In genomic region chr11:8810331-8811301, GRCh38 we compare ENCODE assay signal across 8 cellular contexts.
DNase-seq lines count a peak whose midpoint lies in the region; ATAC-seq and TF ChIP-seq lines count a peak whose summit lies in the region.

No MANE protein-coding gene starts in this region.

- ATAC-seq in GM21528 (IDR thresholded peaks at IDR 0.05; ENCODE audit: low FRiP score, unreplicated experiment): no peak

- no peaks in the 10 kb centered on the region for H4K20me1 ChIP-seq in PC-9 (ENCODE audit: insufficient read depth)

- BruUV-seq in PC-9 (replicated peaks; lab: Mats Ljungman, UMichigan): no TSS peak

- H3K4me2 ChIP-seq in PC-9: no peak overlapping the region

- CTCF ChIA-PET in HEK293 (lab: Yijun Ruan, JAX): interaction anchor here (0.6 to 0.8 kb wide), 4 partner anchors 9 to 106 kb away, joined by 3 to 5 read pairs (median 4); no protein-coding TSS in a partner anchor
- CTCF ChIA-PET in PC-9 (lab: Charles Lee): no interaction called here

- H3K4me3 ChIP-seq in HEK293 (ENCODE audit: low read depth, low read length): peak overlapping the region; percentile 47
- peak overlapping the region; percentile 27 to 51 (median 32) for H3K4me3 ChIP-seq in skin epidermis
- H3K4me3 ChIP-seq in PC-9: no peak overlapping the region

- no peak for TF ChIP-seq CTCF in HEK293 (tag by site-specific recombination; IDR thresholded peaks at IDR 0.05)
- TF ChIP-seq CTCF in PC-9 (conservative IDR thresholded peaks at IDR 0.05): no peak

- H3K9me3 ChIP-seq in HEK293 (ENCODE audit: control insufficient read depth, insufficient read depth, low read depth, low read length) (no peaks in the 10 kb centered on the region), PC-9 (ENCODE audit: insufficient read depth, low read depth) (no peaks in the 10 kb centered on the region)

- peaks cover 26% of the 10 kb centered on the region for H3F3A ChIP-seq in PC-9 (ENCODE audit: insufficient read depth, low read depth)

- H3K27me3 ChIP-seq in PC-9 (ENCODE audit: insufficient read depth, low read depth): no peaks in the 10 kb centered on the region

- no peaks in the 10 kb centered on the region for H3K36me3 ChIP-seq in HEK293 (ENCODE audit: control insufficient read depth in 2 of 2, insufficient read depth in 1 of 2, low read length in 2 of 2)
- H3K36me3 ChIP-seq in PC-9 (ENCODE audit: low read depth): no peaks in the 10 kb centered on the region

- H3K4me1 ChIP-seq in HEK293 (ENCODE audit: control insufficient read depth, insufficient read depth, low read length) (no peaks in the 10 kb centered on the region), PC-9 (replicated peaks; ENCODE audit: insufficient read depth) (peaks cover 38% of the 10 kb centered on the region)

- H2AFZ ChIP-seq in PC-9: no peak overlapping the region

- POLR2A ChIA-PET in HEK293 (lab: Yijun Ruan, JAX): interaction anchor here (0.5 to 2.3 kb wide), 7 partner anchors 16 to 758 kb away, joined by 3 to 16 read pairs (median 4); partner anchors contain the start of genes RPL27A and TRIM66
- POLR2A ChIA-PET in PC-9 (lab: Charles Lee; ENCODE audit: unreplicated experiment): no interaction called here

- H3K79me2 ChIP-seq in PC-9 (ENCODE audit: low read depth): no peaks in the 10 kb centered on the region

- no peak overlapping the region for H3K27ac ChIP-seq in HEK293 (ENCODE audit: extremely low read depth, low read depth, low read length)
- peak overlapping the region; percentile 35 to 93 (median 83) for H3K27ac ChIP-seq in skin epidermis
- H3K27ac ChIP-seq in PC-9: no peak overlapping the region

- peak; percentile 89 for DNase-seq in Ammon's horn (ENCODE audit: low spot score)
- DNase-seq in RPMI8226: peak; percentile 55
- DNase-seq in dermis blood vessel endothelial cell: peak; percentile 55
- DNase-seq in kidney tubule cell (ENCODE audit: low spot score): peak; percentile 84
- DNase-seq in PC-9: no peak

- intact Hi-C loops in PC-9 (cut with micrococcal nuclease; ENCODE audit: unreplicated experiment): no loop called here

- H3K9me2 ChIP-seq in PC-9 (ENCODE audit: insufficient read depth): no peaks in the 10 kb centered on the region

TF ChIP-seq in HEK293, 187 proteins besides CTCF, POLR2A, EP300 and RAD21:
- TF ChIP-seq ZBTB8A (tag by site-specific recombination; IDR thresholded peaks at IDR 0.05) (no peak), KLF17 (tag by site-specific recombination; IDR thresholded peaks at IDR 0.05) (no peak), TCF7L2 (IDR thresholded peaks at IDR 0.05; ENCODE audit: borderline replicate concordance, low read depth, low read length) (no peak), ZNF768 (tag by site-specific recombination; IDR thresholded peaks at IDR 0.05) (no peak), SP7 (tag by site-specific recombination; IDR thresholded peaks at IDR 0.05) (no peak), ZSCAN18 (tag by site-specific recombination; IDR thresholded peaks at IDR 0.05) (no peak), ZNF280D (tag by site-specific recombination; IDR thresholded peaks at IDR 0.05) (no peak)

Comparison
In these comparisons a context has a peak if more than half of its experiments do, and no peak if none do; other contexts are left out.
1. DNase-seq: peak in Ammon's horn (single experiment), RPMI8226 (single experiment), dermis blood vessel endothelial cell (single experiment) and kidney tubule cell (single experiment); none in PC-9 (0 of 2).
2. H3K27ac ChIP-seq: peak in skin epidermis (21 of 21); none in HEK293 (single experiment) and PC-9 (single experiment).